In genomic region chr1:179234863-179235262, GRCh38 we compare ENCODE assay signal across 27 cellular contexts.
"Had no signal": no experiment of that assay in that cellular context is flagged by ENCODE, and none has a peak within 500 bp of the region (broad histone marks: within the 10 kb centered on the region; RNA-seq: fewer than 3 reads in every experiment).

No MANE protein-coding gene starts in this region.

- H3K27ac Mint-ChIP-seq: activated CD4-positive, alpha-beta T cell treated with anti-CD3 and anti-CD28 coated beads, Interleukin-2, amount 10 ng/mL, durations not matched to agents 7 days and 5 days; activated CD8-positive, alpha-beta memory T cell treated with anti-CD3 and anti-CD28 coated beads, Interleukin-2, amount 10 ng/mL, durations not matched to agents 7 days and 5 days; activated CD8-positive, alpha-beta T cell treated with anti-CD3 and anti-CD28 coated beads for 36 hours; activated naive CD4-positive, alpha-beta T cell treated with anti-CD3 and anti-CD28 coated beads, Interleukin-2, amount 50 U/mL, for 24 hours; activated T-helper 1 cell treated with anti-CD3 and anti-CD28 coated beads, Interleukin-12 subunit alpha, Interleukin-12 subunit beta, Interleukin-2, Interleukin-4 antibody, amounts not matched to agents 30 ng/mL and 10 ng/mL and 1 ng/mL, durations not matched to agents 14 hours and 24 hours and 36 hours; brain; dendritic cell treated with granulocyte-macrophage colony-stimulating factor and Interleukin-4, amounts not matched to agents 40 ng/mL and 50 ng/mL, for 4 days; immature natural killer cell; mesothelial cell of epicardium; naive thymus-derived CD8-positive, alpha-beta T cell; stimulated activated naive CD8-positive, alpha-beta T cell treated with anti-CD3 and anti-CD28 coated beads, Interleukin-15, Interleukin-2, amounts not matched to agents 100 ng/mL and 50 ng/mL, for 24 hours; T-helper 2 cell treated with Interferon-gamma antibody and Interleukin-4, amounts not matched to agents 5 μg/mL and 100 μg/mL, for 36 hours had no signal

- H3K9me3 ChIP-seq: left ventricle myocardium inferior, thyroid gland had no signal

- H3K27me3 ChIP-seq: thyroid gland had no signal

- H3K9ac ChIP-seq: parathyroid adenoma had no signal

- H3K36me3 Mint-ChIP-seq: activated CD8-positive, alpha-beta memory T cell treated with anti-CD3 and anti-CD28 coated beads, Interleukin-2, amount 10 ng/mL, durations not matched to agents 7 days and 5 days; activated naive CD4-positive, alpha-beta T cell treated with anti-CD3 and anti-CD28 coated beads, Interleukin-2, amount 50 U/mL, for 24 hours; brain; immature natural killer cell; mesothelial cell of epicardium; naive thymus-derived CD8-positive, alpha-beta T cell had no signal

- H3K36me3 ChIP-seq: left ventricle myocardium inferior, thyroid gland, WERI-Rb-1 had no signal

- H2AFZ ChIP-seq: parathyroid adenoma had no signal

- H3K4me3 Mint-ChIP-seq: activated CD4-positive, alpha-beta T cell treated with anti-CD3 and anti-CD28 coated beads, Interleukin-2, amount 10 ng/mL, durations not matched to agents 7 days and 5 days; activated CD8-positive, alpha-beta memory T cell treated with anti-CD3 and anti-CD28 coated beads, Interleukin-2, amount 10 ng/mL, durations not matched to agents 7 days and 5 days; activated CD8-positive, alpha-beta T cell treated with anti-CD3 and anti-CD28 coated beads for 36 hours; activated naive CD4-positive, alpha-beta T cell treated with anti-CD3 and anti-CD28 coated beads, Interleukin-2, amount 50 U/mL, for 24 hours; activated T-helper 1 cell treated with anti-CD3 and anti-CD28 coated beads, Interleukin-12 subunit alpha, Interleukin-12 subunit beta, Interleukin-2, Interleukin-4 antibody, amounts not matched to agents 30 ng/mL and 10 ng/mL and 1 ng/mL, durations not matched to agents 14 hours and 24 hours and 36 hours; brain; dendritic cell treated with granulocyte-macrophage colony-stimulating factor and Interleukin-4, amounts not matched to agents 40 ng/mL and 50 ng/mL, for 4 days; immature natural killer cell; mesothelial cell of epicardium; naive thymus-derived CD8-positive, alpha-beta T cell; stimulated activated naive CD8-positive, alpha-beta T cell treated with anti-CD3 and anti-CD28 coated beads, Interleukin-15, Interleukin-2, amounts not matched to agents 100 ng/mL and 50 ng/mL, for 24 hours; T-helper 2 cell treated with Interferon-gamma antibody and Interleukin-4, amounts not matched to agents 5 μg/mL and 100 μg/mL, for 36 hours had no signal

- H3K4me1 ChIP-seq: parathyroid adenoma, thyroid gland had no signal

- DNase-seq: activated CD4-positive, alpha-beta T cell treated with anti-CD3 and anti-CD28 coated beads, Interleukin-2, amount 10 ng/mL, durations not matched to agents 7 days and 5 days; activated CD4-positive, CD25-positive, alpha-beta regulatory T cell treated with anti-CD3 and anti-CD28 coated beads, Interleukin-2, amount 50 U/mL, for 72 hours; activated CD8-positive, alpha-beta memory T cell treated with anti-CD3 and anti-CD28 coated beads, Interleukin-2, amount 10 ng/mL, durations not matched to agents 7 days and 5 days; activated CD8-positive, alpha-beta T cell treated with anti-CD3 and anti-CD28 coated beads for 36 hours; activated gamma-delta T cell; aorta; caudate nucleus; effector CD4-positive, alpha-beta T cell; erythroblast; immature natural killer cell; kidney glomerular epithelial cell; left ventricle myocardium inferior; naive thymus-derived CD8-positive, alpha-beta T cell; right cardiac atrium; stimulated activated CD4-positive, alpha-beta T cell treated with anti-CD3 and anti-CD28 coated beads, Interleukin-1b, Interleukin-23, amount 100 ng/mL, for 48 hours; substantia nigra; thyroid gland; WERI-Rb-1 had no signal

- FAIRE-seq: endometrium had no signal

- H3K27me3 Mint-ChIP-seq: activated CD8-positive, alpha-beta T cell treated with anti-CD3 and anti-CD28 coated beads for 36 hours; activated naive CD4-positive, alpha-beta T cell treated with anti-CD3 and anti-CD28 coated beads, Interleukin-2, amount 50 U/mL, for 24 hours; dendritic cell treated with granulocyte-macrophage colony-stimulating factor and Interleukin-4, amounts not matched to agents 40 ng/mL and 50 ng/mL, for 4 days; naive thymus-derived CD8-positive, alpha-beta T cell; stimulated activated naive CD8-positive, alpha-beta T cell treated with anti-CD3 and anti-CD28 coated beads, Interleukin-15, Interleukin-2, amounts not matched to agents 100 ng/mL and 50 ng/mL, for 24 hours had no signal

- H3K9me3 Mint-ChIP-seq: activated CD4-positive, alpha-beta T cell treated with anti-CD3 and anti-CD28 coated beads, Interleukin-2, amount 10 ng/mL, durations not matched to agents 7 days and 5 days; activated CD8-positive, alpha-beta T cell treated with anti-CD3 and anti-CD28 coated beads for 36 hours; activated naive CD4-positive, alpha-beta T cell treated with anti-CD3 and anti-CD28 coated beads, Interleukin-2, amount 50 U/mL, for 24 hours; activated T-helper 1 cell treated with anti-CD3 and anti-CD28 coated beads, Interleukin-12 subunit alpha, Interleukin-12 subunit beta, Interleukin-2, Interleukin-4 antibody, amounts not matched to agents 30 ng/mL and 10 ng/mL and 1 ng/mL, durations not matched to agents 14 hours and 24 hours and 36 hours; brain; dendritic cell treated with granulocyte-macrophage colony-stimulating factor and Interleukin-4, amounts not matched to agents 40 ng/mL and 50 ng/mL, for 4 days; immature natural killer cell; naive thymus-derived CD8-positive, alpha-beta T cell; stimulated activated naive CD8-positive, alpha-beta T cell treated with anti-CD3 and anti-CD28 coated beads, Interleukin-15, Interleukin-2, amounts not matched to agents 100 ng/mL and 50 ng/mL, for 24 hours; T-helper 2 cell treated with Interferon-gamma antibody and Interleukin-4, amounts not matched to agents 5 μg/mL and 100 μg/mL, for 36 hours had no signal

- H3K27ac ChIP-seq: left ventricle myocardium inferior, parathyroid adenoma, thyroid gland, WERI-Rb-1 had no signal

- H3K4me3 ChIP-seq: left ventricle myocardium inferior, thyroid gland had no signal

- ATAC-seq: activated CD8-positive, alpha-beta memory T cell treated with anti-CD3 and anti-CD28 coated beads, Interleukin-2, amount 10 ng/mL, durations not matched to agents 7 days and 5 days; activated CD8-positive, alpha-beta T cell treated with anti-CD3 and anti-CD28 coated beads for 36 hours; naive thymus-derived CD8-positive, alpha-beta T cell; right cardiac atrium had no signal

- H3K79me2 ChIP-seq: parathyroid adenoma had no signal
